ENCODE assay signal across 16 cellular contexts in genomic region chr9:115194216-115194615, GRCh38.
DNase-seq lines count a peak whose midpoint lies in the region; ATAC-seq and TF ChIP-seq lines count a peak whose summit lies in the region.
"Had no signal": no experiment of that assay in that cellular context is flagged by ENCODE, and none has a peak within 500 bp of the region (broad histone marks: within the 10 kb centered on the region; RNA-seq: fewer than 3 reads in every experiment).

No MANE protein-coding gene starts in this region.

- H3K27me3 ChIP-seq in neural progenitor cell (no peaks in the 10 kb centered on the region), WERI-Rb-1 (ENCODE audit: insufficient read depth, low read depth, severe bottlenecking) (no peaks in the 10 kb centered on the region)

- H3K36me3 ChIP-seq in neural progenitor cell (peaks cover 7% of the 10 kb centered on the region), WERI-Rb-1 (no peaks in the 10 kb centered on the region)

- H3K36me3 Mint-ChIP-seq in neural progenitor cell, result no peaks in the 10 kb centered on the region
- H3K36me3 Mint-ChIP-seq: IgD-negative memory B cell had no signal

- H3K79me2 ChIP-seq in neural progenitor cell (ENCODE audit: low read depth), result no peaks in the 10 kb centered on the region

- H3K4me3 Mint-ChIP-seq in neural progenitor cell, result no peak overlapping the region
- H3K4me3 Mint-ChIP-seq: HFFc6, IgD-negative memory B cell had no signal

- H3K27me3 Mint-ChIP-seq in neural progenitor cell (ENCODE audit: insufficient read depth, low read depth), result peaks cover 4% of the 10 kb centered on the region

- H3F3A ChIP-seq in neural progenitor cell (ENCODE audit: low read depth), result peaks cover 6% of the 10 kb centered on the region

- peak; percentile 63 for DNase-seq in EL
- peak; percentile 74 for DNase-seq in M059J (ENCODE audit: low read depth)
- DNase-seq in fibroblast of gingiva (ENCODE audit: low read depth), result peak; percentile 46
- DNase-seq in neural progenitor cell (ENCODE audit: low spot score), result no peak
- DNase-seq in HK-2 (ENCODE audit: unreplicated experiment), result no peak
- DNase-seq in WERI-Rb-1, result no peak
- DNase-seq: DMS79, HFFc6, Karpas-422, NCI-H1092 treated with DMSO at 0.1 percent for 48 hours, NCI-H2081 treated with DMSO at 0.1 percent for 48 hours, Right ventricle myocardium superior had no signal

- H3K4me2 ChIP-seq in neural progenitor cell, result peak overlapping the region; percentile 10

- no peak overlapping the region for H2AFZ ChIP-seq in neural progenitor cell (replicated peaks)

- H3K9me3 ChIP-seq in neural progenitor cell (ENCODE audit: low read depth), result peaks cover 11% of the 10 kb centered on the region
- peaks cover 7% of the 10 kb centered on the region for H3K9me3 ChIP-seq in WERI-Rb-1 (ENCODE audit: severe bottlenecking)

- H3K4me1 ChIP-seq in neural progenitor cell, result peaks cover 29% of the 10 kb centered on the region

- no peaks in the 10 kb centered on the region for H4K20me1 ChIP-seq in neural progenitor cell (ENCODE audit: low read depth)

- H3K9ac ChIP-seq in neural progenitor cell, result no peak overlapping the region

- no peak for TF ChIP-seq CTCF in neural progenitor cell (IDR thresholded peaks at IDR 0.05)
- no peak for TF ChIP-seq CTCF in WERI-Rb-1 (IDR thresholded peaks at IDR 0.05; ENCODE audit: low read depth, low read length)

- H3K4me3 ChIP-seq in neural progenitor cell (no peak overlapping the region), WERI-Rb-1 (ENCODE audit: low read depth, low read length) (no peak overlapping the region)

- no peak for ATAC-seq in HG02885 (IDR thresholded peaks at IDR 0.05; ENCODE audit: poor library complexity, unreplicated experiment)
- ATAC-seq: Panc1 had no signal

- H3K27ac Mint-ChIP-seq in neural progenitor cell, result no peak overlapping the region
- H3K27ac Mint-ChIP-seq: HFFc6, IgD-negative memory B cell had no signal

- H3K4me1 Mint-ChIP-seq in neural progenitor cell, result peaks cover 7% of the 10 kb centered on the region

- H3K27ac ChIP-seq in neural progenitor cell (no peak overlapping the region), WERI-Rb-1 (no peak overlapping the region)
- H3K27ac ChIP-seq: C4-2B had no signal

- H3K9me3 Mint-ChIP-seq in neural progenitor cell, result peaks cover 10% of the 10 kb centered on the region

Comparison
In these comparisons a context has a peak if more than half of its experiments do, and no peak if none do; other contexts are left out.
1. DNase-seq: peak in EL (single experiment), M059J (single experiment) and fibroblast of gingiva (single experiment); none in neural progenitor cell (single experiment), HK-2 (single experiment) and WERI-Rb-1 (single experiment).